1 cellular context compared by ENCODE assay signal in genomic region chr3:60949146-60949545, GRCh38.
TF ChIP-seq lines count a peak whose summit lies in the region.

No MANE protein-coding gene starts in this region.

TF ChIP-seq in HepG2, 621 proteins besides CTCF, POLR2A, EP300 and RAD21 (continued from another document):
- no peak for TF ChIP-seq ATF6 (CRISPR knock-in tag; conservative IDR thresholded peaks at IDR 0.05)
- no peak for TF ChIP-seq RARG (CRISPR knock-in tag; IDR thresholded peaks at IDR 0.05; ENCODE audit: low read depth)
- no peak for TF ChIP-seq ZNF800 (CRISPR knock-in tag; IDR thresholded peaks at IDR 0.05)
- TF ChIP-seq TFDP2 (CRISPR knock-in tag; IDR thresholded peaks at IDR 0.05), result no peak
- TF ChIP-seq HMGXB4 (CRISPR knock-in tag; IDR thresholded peaks at IDR 0.05; ENCODE audit: borderline replicate concordance in 1 of 2, low read depth in 1 of 2), result no peak
- TF ChIP-seq ZNF737 (CRISPR knock-in tag; IDR thresholded peaks at IDR 0.05; ENCODE audit: borderline replicate concordance), result no peak
- TF ChIP-seq ZNF607 (CRISPR knock-in tag; IDR thresholded peaks at IDR 0.05; ENCODE audit: borderline replicate concordance), result no peak
- TF ChIP-seq PCBP2 (optimal IDR thresholded peaks at IDR 0.05; ENCODE audit: low read depth, low read length, poor library complexity, severe bottlenecking), result no peak
- no peak for TF ChIP-seq GRHL1 (CRISPR knock-in tag; conservative IDR thresholded peaks at IDR 0.05)
